11 cellular contexts compared by ENCODE assay signal in genomic region chr15:23304800-23305199, GRCh38. TPM values are rescaled to one million over a fixed set of nuclear protein-coding genes. Genes with fewer than 3 reads are reported as not detected.
A peak's percentile ranks its signal among the peaks of the same experiment; 100 is the strongest.
DNase-seq lines count a peak whose midpoint lies in the region; ATAC-seq and TF ChIP-seq lines count a peak whose summit lies in the region.
"Not testable (repeated sequence)": the region's sequence is repeated elsewhere in the genome, so short reads cannot be mapped to it uniquely, and the experiment has no call there.
"Had no signal": no experiment of that assay in that cellular context is flagged by ENCODE, and none has a peak within 500 bp of the region (broad histone marks: within the 10 kb centered on the region; RNA-seq: fewer than 3 reads in every experiment).

No MANE protein-coding gene starts in this region.

- intact Hi-C loops in Caco-2 (cut with micrococcal nuclease; ENCODE audit: unreplicated experiment); upper lobe of right lung (cut with DNase I): not testable (repeated sequence)

- not testable (repeated sequence) for H3K36me3 ChIP-seq in Caco-2 (ENCODE audit: control insufficient read depth, insufficient read depth, low read length); upper lobe of right lung
- H3K36me3 ChIP-seq in adipocyte (ENCODE audit: control insufficient read depth, insufficient read depth, low read length, severe bottlenecking) (peaks cover 13% of the 10 kb centered on the region), endodermal cell (ENCODE audit: control insufficient read depth, insufficient read depth, low read length) (peaks cover 12% of the 10 kb centered on the region)

- H3K27me3 ChIP-seq in Caco-2 (replicated peaks; ENCODE audit: control insufficient read depth, insufficient read depth, low read length); adipocyte (replicated peaks; ENCODE audit: control insufficient read depth, insufficient read depth, low read length); endodermal cell (ENCODE audit: control insufficient read depth, insufficient read depth, low read length, poor library complexity, severe bottlenecking); upper lobe of right lung: not testable (repeated sequence)

- in situ Hi-C loops in KBM-7 (cut with MboI; ENCODE audit: low pct_unique_long_range_greater_than_20kb, low sequenced_read_pairs) = not testable (repeated sequence)

- not testable (repeated sequence) for H3K27ac Mint-ChIP-seq in Caco-2 (ENCODE audit: unreplicated experiment); endodermal cell; osteocyte (ENCODE audit: unreplicated experiment)

- not testable (repeated sequence) for H3K9me3 Mint-ChIP-seq in Caco-2 (ENCODE audit: unreplicated experiment); osteocyte (ENCODE audit: unreplicated experiment)
- H3K9me3 Mint-ChIP-seq in endodermal cell = peaks cover 43% of the 10 kb centered on the region

- H3K4me3 ChIP-seq in Caco-2 (ENCODE audit: low read depth, low read length) = not testable (repeated sequence)
- H3K4me3 ChIP-seq in WI38 (ENCODE audit: low read depth, low read length) = peak overlapping the region; percentile 35; the same call in 1 of the 2 replicates
- peak overlapping the region; percentile 84 for H3K4me3 ChIP-seq in adipocyte (ENCODE audit: low read length)
- peak overlapping the region; percentile 74 for H3K4me3 ChIP-seq in endodermal cell (ENCODE audit: low read length)
- H3K4me3 ChIP-seq in upper lobe of right lung = peak overlapping the region; percentile 39

- H3K4me1 ChIP-seq in Caco-2; adipocyte (ENCODE audit: control insufficient read depth, insufficient read depth, low read length); endodermal cell (ENCODE audit: control insufficient read depth, insufficient read depth, low read length); upper lobe of right lung: not testable (repeated sequence)

- ATAC-seq in upper lobe of right lung = not testable (repeated sequence)

- H3K9ac ChIP-seq in adipocyte (ENCODE audit: low read length) = peak overlapping the region; percentile 85
- not testable (repeated sequence) for H3K9ac ChIP-seq in endodermal cell (ENCODE audit: extremely low read depth, low read length, poor library complexity, severe bottlenecking)

- BruUV-seq in Caco-2 (replicated peaks; lab: Mats Ljungman, UMichigan) = not testable (repeated sequence)

- not testable (repeated sequence) for H3K27ac ChIP-seq in endodermal cell (ENCODE audit: low read depth, low read length); upper lobe of right lung

- not testable (repeated sequence) for H3K27me3 Mint-ChIP-seq in Caco-2 (ENCODE audit: insufficient read depth, unreplicated experiment); endodermal cell (ENCODE audit: insufficient read depth); osteocyte (ENCODE audit: unreplicated experiment)

- WGBS in endodermal cell (ENCODE audit: insufficient coverage in 1 of 2, insufficient read length in 1 of 2), 2 experiments = 69 to 80% methylated on average over 1 to 4 of the region's 4 CpGs

- CTCF ChIA-PET in Caco-2 (lab: Charles Lee) = not testable (repeated sequence)

- H3K36me3 Mint-ChIP-seq in Caco-2 (ENCODE audit: insufficient read depth, unreplicated experiment); osteocyte (ENCODE audit: unreplicated experiment): not testable (repeated sequence)
- peaks cover 19% of the 10 kb centered on the region for H3K36me3 Mint-ChIP-seq in endodermal cell (ENCODE audit: low read depth)

- POLR2A ChIA-PET in Caco-2 (lab: Charles Lee) = not testable (repeated sequence)

- H3K4me1 Mint-ChIP-seq in Caco-2 (ENCODE audit: low read depth, unreplicated experiment); endodermal cell: not testable (repeated sequence)
- H3K4me1 Mint-ChIP-seq in osteocyte (ENCODE audit: unreplicated experiment) = peaks cover 18% of the 10 kb centered on the region

- not testable (repeated sequence) for DNase-seq in Caco-2; adipocyte (ENCODE audit: low read depth); endodermal cell; osteocyte (ENCODE audit: extremely low spot score, unreplicated experiment); upper lobe of right lung
- DNase-seq in KBM-7 (peak; percentile 29), left kidney (ENCODE audit: low read depth, low spot score) (peak; percentile 1)

- not testable (repeated sequence) for TF ChIP-seq CTCF in Caco-2 (IDR thresholded peaks at IDR 0.05; ENCODE audit: insufficient read depth in 1 of 2, low read depth in 1 of 2, low read length in 1 of 2, severe bottlenecking in 1 of 2, unreplicated experiment in 1 of 2); WI38 (IDR thresholded peaks at IDR 0.05; ENCODE audit: low read depth, low read length); endodermal cell (conservative IDR thresholded peaks at IDR 0.05); osteocyte (IDR thresholded peaks at IDR 0.05); upper lobe of right lung (IDR thresholded peaks at IDR 0.05)

- H3K4me3 Mint-ChIP-seq in Caco-2 (ENCODE audit: unreplicated experiment) (peak overlapping the region; percentile 76), endodermal cell (peak overlapping the region; percentile 75), osteocyte (ENCODE audit: unreplicated experiment) (peak overlapping the region; percentile 84)

- H3K9me3 ChIP-seq in Caco-2; adipocyte (ENCODE audit: control insufficient read depth, low read length); upper lobe of right lung: not testable (repeated sequence)
- H3K9me3 ChIP-seq in endodermal cell (ENCODE audit: control insufficient read depth, low read length) = peaks cover 17% of the 10 kb centered on the region

RNA-seq across cellular contexts. Expression of gene GOLGA6L26, which starts 29.2 kb away (rescaled TPM):
- not detected in 2 replicates for total RNA-seq in Caco-2 (2022)
- not detected for total RNA-seq in endodermal cell
- polyA plus RNA-seq in endodermal cell (2013, experiment 1 of 2) = not detected
- not detected for polyA plus RNA-seq in endodermal cell (2013, experiment 2 of 2)
- total RNA-seq in osteocyte = not detected in 2 replicates
- not detected for total RNA-seq in upper lobe of right lung
- total RNA-seq: aorta, lower lobe of right lung, posterior vena cava had no signal
- polyA plus RNA-seq: aorta had no signal

RNA-seq across cellular contexts. Expression of gene GOLGA8S, which starts 49.7 kb away (rescaled TPM):
- total RNA-seq in Caco-2 (2022) = not detected in 2 replicates
- total RNA-seq in endodermal cell = under 1 TPM in 1 of 2 donors, not detected in 1; 0.07 TPM
- polyA plus RNA-seq in endodermal cell (2013, experiment 1 of 2) = not detected
- not detected for polyA plus RNA-seq in endodermal cell (2013, experiment 2 of 2)
- total RNA-seq in osteocyte = 0.30 and 0.44 TPM in 2 replicates
- 0.20 TPM for total RNA-seq in upper lobe of right lung
